Comparison of ENCODE assay signal across 8 cellular contexts in the genomic region with DNA sequence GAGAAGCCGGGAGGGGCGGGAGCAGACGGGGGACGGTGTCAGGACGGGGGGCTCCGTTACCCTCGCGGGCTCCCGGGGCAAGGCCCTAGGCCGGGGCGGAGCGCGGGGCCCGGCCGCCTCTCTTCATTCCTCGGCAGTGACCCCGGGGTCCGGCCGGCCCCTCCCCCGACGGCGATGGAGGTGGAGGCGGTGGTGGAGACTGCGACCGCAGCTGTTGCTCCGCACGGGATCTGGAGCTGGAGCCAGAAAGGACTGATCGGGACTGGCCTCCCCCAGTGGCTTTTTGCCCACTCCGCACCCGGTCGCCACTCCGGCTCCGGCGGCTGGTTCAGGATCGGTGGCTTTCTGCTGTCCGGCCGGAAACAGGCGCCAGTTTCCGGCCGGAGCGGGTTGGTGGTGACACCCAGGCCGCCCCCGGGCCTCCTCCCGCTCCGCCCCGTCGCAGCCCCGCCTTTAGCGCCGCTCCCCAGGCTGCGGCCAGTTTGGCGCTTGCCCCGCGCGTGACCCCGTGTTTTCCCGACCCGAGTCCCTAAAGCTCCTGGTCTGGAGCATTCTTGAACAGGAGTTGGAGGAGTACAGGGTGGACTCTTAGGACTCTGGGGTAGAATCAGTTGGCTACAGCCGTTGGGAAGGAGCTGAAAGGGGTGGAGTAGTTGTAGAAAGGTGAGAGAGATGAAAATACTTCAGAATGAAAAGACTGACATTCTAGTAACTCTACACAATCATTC. TPM values are rescaled to one million over a fixed set of nuclear protein-coding genes. Genes with fewer than 3 reads are reported as not detected.
DNase-seq lines count a peak whose midpoint lies in the region; ATAC-seq and TF ChIP-seq lines count a peak whose summit lies in the region.

A gene (minus strand): TSS at position 339 of the 728 bp plus-strand sequence. CDS start 33,216 bp downstream, outside the sequence.

- peak; percentile 78 for ATAC-seq in GM21619 (IDR thresholded peaks at IDR 0.05; ENCODE audit: unreplicated experiment)
- peak; percentile 80 for ATAC-seq in stimulated activated naive CD8-positive, alpha-beta T cell treated with anti-CD3 and anti-CD28 coated beads, Interleukin-15, Interleukin-2, amounts not matched to agents 100 U/mL and 50 U/mL, for 24 hours

- no peaks in the 10 kb centered on the region for H3K27me3 Mint-ChIP-seq in nephron progenitor cell (ENCODE audit: low read depth, poor library complexity)

- H3K27ac Mint-ChIP-seq in nephron progenitor cell, result peak within 1 kb of the TSS; percentile 99

- TF ChIP-seq CTCF in nephron progenitor cell (IDR thresholded peaks at IDR 0.05), result no peak

- in situ Hi-C loops in KBM-7 (cut with MboI; ENCODE audit: low pct_unique_long_range_greater_than_20kb, low sequenced_read_pairs), result no loop called here

- peaks cover 13% of the 10 kb centered on the region for H3K36me3 Mint-ChIP-seq in nephron progenitor cell (ENCODE audit: low read depth)

- DNase-seq in DMS153 (lab: John Stamatoyannopoulos, UW) (peak; percentile 81), KBM-7 (peak; percentile 86), RPMI7951 (ENCODE audit: low read depth) (peak; percentile 87), fibroblast of the conjunctiva (ENCODE audit: low read depth) (peak; percentile 73), nephron progenitor cell (peak; percentile 92)
- peak; percentile 91 for DNase-seq in activated effector memory CD4-positive, alpha-beta T cell treated with anti-CD3 and anti-CD28 coated beads, Interleukin-2, amount 50 U/mL, for 16 hours
- DNase-seq in stimulated activated naive CD8-positive, alpha-beta T cell treated with anti-CD3 and anti-CD28 coated beads, Interleukin-15, Interleukin-2, amounts not matched to agents 100 U/mL and 50 U/mL, for 24 hours, result peak; percentile 89

- H3K9me3 Mint-ChIP-seq in nephron progenitor cell, result no peaks in the 10 kb centered on the region

- H3K4me3 Mint-ChIP-seq in nephron progenitor cell, result peak within 1 kb of the TSS; percentile 93

- H3K4me1 Mint-ChIP-seq in nephron progenitor cell, result peaks cover 52% of the 10 kb centered on the region

RNA-seq across cellular contexts. Expression of the gene that starts here (rescaled TPM):
- total RNA-seq in RPMI7951 (2014; rRNA removed; shearing (Covaris generic)), result 5.9 and 7.2 TPM in 2 replicates

Comparison
In these comparisons a context has a peak if more than half of its experiments do, and no peak if none do; other contexts are left out.
1. Peak in every context shown above with its lines: DNase-seq and ATAC-seq.